14 cellular contexts compared by ENCODE assay signal in the genomic region with DNA sequence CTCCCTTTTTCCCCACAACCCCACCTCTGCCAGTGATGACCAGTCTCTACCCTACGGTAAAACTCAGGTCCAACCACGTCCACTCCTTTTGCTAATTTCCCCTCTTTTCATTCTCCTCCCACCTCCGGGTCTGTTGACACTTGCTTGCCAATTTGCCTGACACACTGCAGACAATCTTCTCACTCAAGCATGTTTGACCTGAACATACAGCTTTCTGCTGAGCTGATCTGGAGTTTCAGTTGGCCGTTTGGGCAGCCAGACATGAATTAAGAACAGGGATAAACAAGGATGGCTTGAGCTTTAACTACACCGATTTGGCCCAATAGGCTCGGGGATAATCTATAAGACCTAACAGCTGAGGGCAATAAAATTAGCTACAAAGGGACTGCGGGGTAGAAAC.
"Had no signal": no experiment of that assay in that cellular context is flagged by ENCODE, and none has a peak within 500 bp of the region (broad histone marks: within the 10 kb centered on the region; RNA-seq: fewer than 3 reads in every experiment).

No MANE protein-coding gene starts in this region.

- DNase-seq: activated naive CD4-positive, alpha-beta T cell treated with Interleukin-2 at 50 U/mL for 16 hours; endodermal cell; left colon; lower lobe of right lung; midbrain; naive B cell; nucleus accumbens; stimulated activated naive CD8-positive, alpha-beta T cell treated with anti-CD3 and anti-CD28 coated beads, Interleukin-15, Interleukin-2, amounts not matched to agents 100 U/mL and 50 U/mL, for 24 hours; transverse colon had no signal

- H3K9me3 ChIP-seq: lower lobe of right lung, right atrium auricular region, transverse colon had no signal

- H3K27ac Mint-ChIP-seq: activated T-helper 17 cell treated with anti-CD3 and anti-CD28 coated beads, Interleukin-2, amount 50 U/mL, for 72 hours; endodermal cell; naive B cell; T-helper 2 cell treated with Interferon-gamma antibody and Interleukin-4, amounts not matched to agents 5 μg/mL and 100 μg/mL, for 36 hours had no signal

- H3K36me3 Mint-ChIP-seq: naive B cell had no signal

- H3K9me3 Mint-ChIP-seq: activated T-helper 17 cell treated with anti-CD3 and anti-CD28 coated beads, Interleukin-2, amount 50 U/mL, for 72 hours; endodermal cell; naive B cell; T-helper 2 cell treated with Interferon-gamma antibody and Interleukin-4, amounts not matched to agents 5 μg/mL and 100 μg/mL, for 36 hours had no signal

- H3K36me3 ChIP-seq: cardiac muscle cell, lower lobe of right lung, right atrium auricular region, transverse colon had no signal

- H3K4me3 Mint-ChIP-seq: activated T-helper 17 cell treated with anti-CD3 and anti-CD28 coated beads, Interleukin-2, amount 50 U/mL, for 72 hours; endodermal cell; naive B cell; T-helper 2 cell treated with Interferon-gamma antibody and Interleukin-4, amounts not matched to agents 5 μg/mL and 100 μg/mL, for 36 hours had no signal

- H3K27me3 Mint-ChIP-seq: activated T-helper 17 cell treated with anti-CD3 and anti-CD28 coated beads, Interleukin-2, amount 50 U/mL, for 72 hours; naive B cell had no signal

- FAIRE-seq: islet of Langerhans had no signal

- H3K27me3 ChIP-seq: cardiac muscle cell, right atrium auricular region, transverse colon had no signal

- H3K27ac ChIP-seq: cardiac muscle cell, lower lobe of right lung, right atrium auricular region, transverse colon had no signal

- H3K4me3 ChIP-seq: cardiac muscle cell, lower lobe of right lung, right atrium auricular region, transverse colon had no signal
